Comparison of ENCODE assay signal across 14 cellular contexts in genomic region chr12:119693511-119693910, GRCh38. TPM values are rescaled to one million over a fixed set of nuclear protein-coding genes. Genes with fewer than 3 reads are reported as not detected.
DNase-seq lines count a peak whose midpoint lies in the region; ATAC-seq and TF ChIP-seq lines count a peak whose summit lies in the region.
"Had no signal": no experiment of that assay in that cellular context is flagged by ENCODE, and none has a peak within 500 bp of the region (broad histone marks: within the 10 kb centered on the region; RNA-seq: fewer than 3 reads in every experiment).

No MANE protein-coding gene starts in this region.

- H3K9ac ChIP-seq in duodenal mucosa (ENCODE audit: low read depth in 1 of 2, low read length in 2 of 2): peak overlapping the region; percentile 10 to 26

- CTCF ChIA-PET in RWPE1 (lab: Yijun Ruan, JAX): no interaction called here

- ATAC-seq in omental fat pad (ENCODE audit: low FRiP score) (no peak), GM18858 (IDR thresholded peaks at IDR 0.05; ENCODE audit: unreplicated experiment) (no peak)
- ATAC-seq: stimulated activated naive CD8-positive, alpha-beta T cell treated with anti-CD3 and anti-CD28 coated beads, Interleukin-15, Interleukin-2, amounts not matched to agents 100 U/mL and 50 U/mL, for 24 hours had no signal

- no peak for DNase-seq in RWPE1 (ENCODE audit: low spot score)
- DNase-seq in osteoblast (ENCODE audit: insufficient read length, low spot score, missing footprints): no peak
- DNase-seq in omental fat pad (ENCODE audit: low spot score): no peak
- DNase-seq in OCI-M2 (lab: John Stamatoyannopoulos, UW; ENCODE audit: unreplicated experiment): no peak
- no peak for DNase-seq in NCI-H526 treated with DMSO at 0.1 percent for 48 hours (lab: John Stamatoyannopoulos, UW)
- DNase-seq: activated CD4-positive, alpha-beta T cell treated with anti-CD3 and anti-CD28 coated beads for 1 hour; activated effector memory CD4-positive, alpha-beta T cell treated with anti-CD3 and anti-CD28 coated beads, Interleukin-2, amount 50 U/mL, for 16 hours; hippocampal formation; naive B cell; NCI-H2171; stimulated activated naive CD8-positive, alpha-beta T cell treated with anti-CD3 and anti-CD28 coated beads, Interleukin-15, Interleukin-2, amounts not matched to agents 100 U/mL and 50 U/mL, for 24 hours had no signal

- H4K20me1 ChIP-seq in osteoblast (ENCODE audit: insufficient read depth, low read length): peaks cover 6% of the 10 kb centered on the region

- peaks cover 16% of the 10 kb centered on the region for H3K4me1 ChIP-seq in ACC112 (ENCODE audit: control insufficient read depth, insufficient read depth, low read length, unreplicated experiment)
- peaks cover 40 to 42% of the 10 kb centered on the region in 2 donors for H3K4me1 ChIP-seq in duodenal mucosa (ENCODE audit: control insufficient read depth in 1 of 2, insufficient read depth in 2 of 2, low read length in 2 of 2)
- H3K4me1 ChIP-seq in osteoblast (ENCODE audit: insufficient read depth, low read length): peaks cover 29% of the 10 kb centered on the region

- H3K9me3 ChIP-seq in duodenal mucosa (ENCODE audit: control insufficient read depth in 1 of 2, low read length in 2 of 2) (no peaks in the 10 kb centered on the region), osteoblast (ENCODE audit: low read depth, low read length) (no peaks in the 10 kb centered on the region)

- TF ChIP-seq CTCF in RWPE1 (conservative IDR thresholded peaks at IDR 0.05; ENCODE audit: low read depth) (no peak), osteoblast (IDR thresholded peaks at IDR 0.05; ENCODE audit: extremely low read depth, low read depth, low read length) (no peak), omental fat pad (IDR thresholded peaks at IDR 0.05) (no peak)

- H3K36me3 ChIP-seq in ACC112 (ENCODE audit: insufficient read depth, low read length) (peaks cover 3% of the 10 kb centered on the region; the same call in 1 of the 2 replicates), duodenal mucosa (ENCODE audit: control insufficient read depth in 1 of 2, insufficient read depth in 2 of 2, low read length in 2 of 2) (peaks cover 0 to 9% of the 10 kb centered on the region in 2 donors), osteoblast (ENCODE audit: insufficient read depth, low read length) (peaks cover 10% of the 10 kb centered on the region)

- POLR2A ChIA-PET in RWPE1 (lab: Yijun Ruan, JAX; ENCODE audit: low non-redundant PET): no interaction called here

- H2AFZ ChIP-seq in ACC112 (ENCODE audit: low read length, unreplicated experiment) (no peak overlapping the region), osteoblast (ENCODE audit: low read length) (peak overlapping the region; percentile 53)

- H3K27ac ChIP-seq in ACC112 (ENCODE audit: low read depth, low read length) (peak overlapping the region; percentile 5; the same call in 1 of the 2 replicates), RWPE1 (peak overlapping the region; percentile 62; the same call in 1 of the 2 replicates), duodenal mucosa (ENCODE audit: low read depth, low read length) (peak overlapping the region; percentile 66), osteoblast (ENCODE audit: low read depth, low read length) (peak overlapping the region; percentile 88)

- H3K27me3 ChIP-seq in ACC112 (ENCODE audit: insufficient read depth, low read length) (no peaks in the 10 kb centered on the region), duodenal mucosa (ENCODE audit: control insufficient read depth in 1 of 2, insufficient read depth in 2 of 2, low read length in 2 of 2) (no peaks in the 10 kb centered on the region), osteoblast (ENCODE audit: insufficient read depth, low read length) (no peaks in the 10 kb centered on the region)

- H3K79me2 ChIP-seq in ACC112 (ENCODE audit: control insufficient read depth, insufficient read depth, low read length, unreplicated experiment) (no peaks in the 10 kb centered on the region), osteoblast (ENCODE audit: insufficient read depth, low read length) (no peaks in the 10 kb centered on the region)

- H3K4me3 ChIP-seq in ACC112 (ENCODE audit: low read depth, low read length) (no peak overlapping the region), duodenal mucosa (ENCODE audit: low read depth in 1 of 2, low read length in 2 of 2) (no peak overlapping the region), osteoblast (ENCODE audit: insufficient read depth, low read length) (peak overlapping the region; percentile 31)

- H3K4me2 ChIP-seq in osteoblast (ENCODE audit: insufficient read depth, low read length): peak overlapping the region; percentile 74

RNA-seq across cellular contexts. Expression of gene PRKAB1, which starts 25.6 kb away (rescaled TPM):
- 16.6 and 25.3 TPM in 2 replicates for total RNA-seq in osteoblast
- 10 to 100 TPM; 12.2 to 25.9 (median 20.5) TPM for total RNA-seq in omental fat pad

Comparison
In these comparisons a context has a peak if more than half of its experiments do, and no peak if none do; other contexts are left out.
1. H3K27ac ChIP-seq: peak in every context shown above with its lines; median percentile 88 in osteoblast; 66 in duodenal mucosa; 62 in RWPE1; 5 in ACC112.